Comparison of ENCODE assay signal across 8 cellular contexts in the genomic region with DNA sequence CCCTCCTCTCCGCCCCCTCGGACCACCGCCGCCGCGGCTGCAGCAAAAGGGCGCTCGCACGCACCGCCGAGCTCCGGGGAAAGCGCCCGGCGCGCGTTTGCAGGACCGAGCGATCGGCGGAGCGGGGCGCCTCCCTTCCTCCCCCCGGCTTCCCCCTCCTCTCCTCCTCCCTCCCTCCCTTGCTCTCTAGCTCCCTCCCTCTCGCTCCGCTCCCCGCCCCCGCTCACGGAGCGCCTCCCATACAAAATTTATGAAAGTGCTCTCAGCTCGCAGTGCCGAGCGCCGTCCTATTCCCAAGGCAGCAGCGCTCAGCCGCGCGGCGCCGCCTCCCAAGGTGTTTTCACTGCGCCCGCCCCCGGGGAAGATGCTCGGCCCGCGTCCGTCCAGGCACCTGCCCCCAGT. TPM values are rescaled to one million over a fixed set of nuclear protein-coding genes. Genes with fewer than 3 reads are reported as not detected.
DNase-seq lines count a peak whose midpoint lies in the region; ATAC-seq and TF ChIP-seq lines count a peak whose summit lies in the region.

A gene with protein sequence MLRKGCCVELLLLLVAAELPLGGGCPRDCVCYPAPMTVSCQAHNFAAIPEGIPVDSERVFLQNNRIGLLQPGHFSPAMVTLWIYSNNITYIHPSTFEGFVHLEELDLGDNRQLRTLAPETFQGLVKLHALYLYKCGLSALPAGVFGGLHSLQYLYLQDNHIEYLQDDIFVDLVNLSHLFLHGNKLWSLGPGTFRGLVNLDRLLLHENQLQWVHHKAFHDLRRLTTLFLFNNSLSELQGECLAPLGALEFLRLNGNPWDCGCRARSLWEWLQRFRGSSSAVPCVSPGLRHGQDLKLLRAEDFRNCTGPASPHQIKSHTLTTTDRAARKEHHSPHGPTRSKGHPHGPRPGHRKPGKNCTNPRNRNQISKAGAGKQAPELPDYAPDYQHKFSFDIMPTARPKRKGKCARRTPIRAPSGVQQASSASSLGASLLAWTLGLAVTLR (minus strand): TSS at position 115 of the 402 bp plus-strand sequence. CDS start 469 bp downstream, outside the sequence.

- H3K79me2 ChIP-seq in ACC112 (ENCODE audit: control insufficient read depth, insufficient read depth, low read length, unreplicated experiment) (no peaks in the 10 kb centered on the region), parathyroid adenoma (no peaks in the 10 kb centered on the region)

- DNase-seq in HFF-Myc (ENCODE audit: extremely low read depth, low read depth), result no peak
- peak; percentile 52 for DNase-seq in SHP77 treated with DMSO at 0.1 percent for 48 hours (lab: John Stamatoyannopoulos, UW)
- DNase-seq in activated naive CD4-positive, alpha-beta T cell treated with anti-CD3 and anti-CD28 coated beads, Interleukin-2, amount 50 U/mL, for 16 hours, result peak; percentile 75
- peak; percentile 27 for DNase-seq in glomerular visceral epithelial cell (ENCODE audit: extremely low spot score)
- DNase-seq in HT-29 (ENCODE audit: low spot score), result no peak

- ATAC-seq in HG03196 (IDR thresholded peaks at IDR 0.05; ENCODE audit: unreplicated experiment), result no peak

- TF ChIP-seq CTCF in HFF-Myc (IDR thresholded peaks at IDR 0.05; ENCODE audit: low read depth, low read length, missing control alignments) (no peak), parathyroid adenoma (IDR thresholded peaks at IDR 0.05) (no peak)

- H3K4me3 ChIP-seq in ACC112 (ENCODE audit: low read depth, low read length) (peak within 1 kb of the TSS; percentile 60), HFF-Myc (replicated peaks; ENCODE audit: low read depth, low read length) (peak within 1 kb of the TSS; percentile 47), parathyroid adenoma (ENCODE audit: low read depth, low read length) (peak within 1 kb of the TSS; percentile 54)

- H3K36me3 ChIP-seq in ACC112 (ENCODE audit: insufficient read depth, low read length) (no peaks in the 10 kb centered on the region), parathyroid adenoma (ENCODE audit: control insufficient read depth, insufficient read depth, low read length) (no peaks in the 10 kb centered on the region)

- no peaks in the 10 kb centered on the region for H3K9me3 ChIP-seq in parathyroid adenoma (ENCODE audit: control insufficient read depth, low read length)

- no peak within 1 kb of the TSS for H3K9ac ChIP-seq in parathyroid adenoma

- H3K27ac ChIP-seq in ACC112 (ENCODE audit: low read depth, low read length) (no peak within 1 kb of the TSS), parathyroid adenoma (no peak within 1 kb of the TSS)

- peaks cover 12% of the 10 kb centered on the region for H3K4me1 ChIP-seq in ACC112 (ENCODE audit: control insufficient read depth, insufficient read depth, low read length, unreplicated experiment)
- H3K4me1 ChIP-seq in parathyroid adenoma, result no peaks in the 10 kb centered on the region

- H3K27me3 ChIP-seq in ACC112 (ENCODE audit: insufficient read depth, low read length), result peaks cover 51% of the 10 kb centered on the region
- no peaks in the 10 kb centered on the region for H3K27me3 ChIP-seq in parathyroid adenoma (ENCODE audit: control insufficient read depth, insufficient read depth, low read length)

- peak within 1 kb of the TSS; percentile 83 for H3K4me2 ChIP-seq in parathyroid adenoma (ENCODE audit: low read length)

- no peak within 1 kb of the TSS for H2AFZ ChIP-seq in ACC112 (ENCODE audit: low read length, unreplicated experiment)
- peak within 1 kb of the TSS; percentile 84 for H2AFZ ChIP-seq in parathyroid adenoma

RNA-seq across cellular contexts. Expression of the gene that starts here (rescaled TPM):
- not detected in 2 replicates for total RNA-seq in HT-29 (2014; rRNA removed; shearing (Covaris generic))

Comparison
In these comparisons a context has a peak if more than half of its experiments do, and no peak if none do; other contexts are left out.
1. DNase-seq: peak in SHP77 treated with DMSO at 0.1 percent for 48 hours (single experiment), activated naive CD4-positive, alpha-beta T cell treated with anti-CD3 and anti-CD28 coated beads, Interleukin-2, amount 50 U/mL, for 16 hours (single experiment) and glomerular visceral epithelial cell (single experiment); none in HFF-Myc (single experiment) and HT-29 (single experiment).
2. Peak in every context shown above with its lines, with median percentiles within 50 percentile points of each other: H3K4me3 ChIP-seq.